Comparison of ENCODE assay signal across 22 cellular contexts in genomic region chr2:119934319-119934718, GRCh38.
DNase-seq lines count a peak whose midpoint lies in the region; ATAC-seq and TF ChIP-seq lines count a peak whose summit lies in the region.
"Had no signal": no experiment of that assay in that cellular context is flagged by ENCODE, and none has a peak within 500 bp of the region (broad histone marks: within the 10 kb centered on the region; RNA-seq: fewer than 3 reads in every experiment).

No MANE protein-coding gene starts in this region.

- no peaks in the 10 kb centered on the region for H3K27me3 Mint-ChIP-seq in activated T-cell treated with anti-CD3 and anti-CD28 coated beads, Interleukin-2, amount 50 U/mL, for 4 hours (ENCODE audit: low read depth)
- no peaks in the 10 kb centered on the region for H3K27me3 Mint-ChIP-seq in CD8-positive, alpha-beta memory T cell
- H3K27me3 Mint-ChIP-seq in effector memory CD8-positive, alpha-beta T cell, result no peaks in the 10 kb centered on the region
- H3K27me3 Mint-ChIP-seq in natural killer cell (ENCODE audit: low read depth in 2 of 2) (no peaks in the 10 kb centered on the region), osteocyte (ENCODE audit: unreplicated experiment) (no peaks in the 10 kb centered on the region)
- H3K27me3 Mint-ChIP-seq: CD4-positive, alpha-beta T cell had no signal

- DNase-seq in activated T-cell treated with anti-CD3 and anti-CD28 coated beads, Interleukin-2, amount 50 U/mL, for 4 hours, result no peak
- DNase-seq in activated T-cell treated with anti-CD3 and anti-CD28 coated beads, Interleukin-2, amount 50 U/mL, for 48 hours, result no peak
- DNase-seq in CD8-positive, alpha-beta memory T cell, result no peak
- no peak for DNase-seq in effector memory CD8-positive, alpha-beta T cell
- DNase-seq in natural killer cell (no peak), osteocyte (ENCODE audit: extremely low spot score, unreplicated experiment) (no peak), head of caudate nucleus (no peak)
- DNase-seq: CD4-positive, alpha-beta T cell; DMS 273 treated with DMSO at 0.1 percent for 48 hours; DMS79 treated with DMSO at 0.1 percent for 48 hours; GF-D8; KG1; MG63; NCI-H1105 treated with DMSO at 0.1 percent for 48 hours; NCI-H146; NCI-H2029; NCI-H446; NCI-H524 treated with DMSO at 0.1 percent for 48 hours; NCI-H774; SK-N-SH had no signal

- peak overlapping the region in 6 of 8 donors; percentile 13 to 87 (median 57) for H3K27ac Mint-ChIP-seq in CD8-positive, alpha-beta memory T cell
- peak overlapping the region; percentile 56 to 57 for H3K27ac Mint-ChIP-seq in effector memory CD8-positive, alpha-beta T cell
- H3K27ac Mint-ChIP-seq in natural killer cell (peak overlapping the region; percentile 83 to 97), osteocyte (ENCODE audit: unreplicated experiment) (no peak overlapping the region)
- H3K27ac Mint-ChIP-seq: CD4-positive, alpha-beta T cell had no signal

- H3K9me3 Mint-ChIP-seq in activated T-cell treated with anti-CD3 and anti-CD28 coated beads, Interleukin-2, amount 50 U/mL, for 4 hours, result no peaks in the 10 kb centered on the region
- peaks cover 0 to 2% (median 0%) of the 10 kb centered on the region in 5 donors for H3K9me3 Mint-ChIP-seq in CD8-positive, alpha-beta memory T cell
- H3K9me3 Mint-ChIP-seq in effector memory CD8-positive, alpha-beta T cell, result no peaks in the 10 kb centered on the region
- H3K9me3 Mint-ChIP-seq in natural killer cell (no peaks in the 10 kb centered on the region), osteocyte (ENCODE audit: unreplicated experiment) (no peaks in the 10 kb centered on the region)
- H3K9me3 Mint-ChIP-seq: CD4-positive, alpha-beta T cell had no signal

- CTCF ChIA-PET in CD8-positive, alpha-beta memory T cell (lab: Charles Lee), result no interaction called here

- peaks cover 53% of the 10 kb centered on the region for H3K4me1 Mint-ChIP-seq in activated T-cell treated with anti-CD3 and anti-CD28 coated beads, Interleukin-2, amount 50 U/mL, for 4 hours (ENCODE audit: low read depth)
- H3K4me1 Mint-ChIP-seq in CD8-positive, alpha-beta memory T cell, result peaks cover 51 to 80% (median 70%) of the 10 kb centered on the region in 3 donors
- peaks cover 25 to 44% of the 10 kb centered on the region in 2 donors for H3K4me1 Mint-ChIP-seq in effector memory CD8-positive, alpha-beta T cell (ENCODE audit: low read depth in 2 of 2)
- H3K4me1 Mint-ChIP-seq in natural killer cell (peaks cover 41 to 59% of the 10 kb centered on the region in 2 donors), osteocyte (ENCODE audit: unreplicated experiment) (no peaks in the 10 kb centered on the region)

- no peak overlapping the region for H3K27ac ChIP-seq in CD8-positive, alpha-beta memory T cell (ENCODE audit: low read depth, low read length)
- H3K27ac ChIP-seq: BLaER1 had no signal

- H3K4me3 Mint-ChIP-seq in activated T-cell treated with anti-CD3 and anti-CD28 coated beads, Interleukin-2, amount 50 U/mL, for 4 hours, result peak overlapping the region; percentile 21
- peak overlapping the region in 6 of 7 donors; percentile 61 to 88 (median 75) for H3K4me3 Mint-ChIP-seq in CD8-positive, alpha-beta memory T cell
- peak overlapping the region; percentile 28 to 93 for H3K4me3 Mint-ChIP-seq in effector memory CD8-positive, alpha-beta T cell
- peak overlapping the region; percentile 86 for H3K4me3 Mint-ChIP-seq in natural killer cell
- no peak overlapping the region for H3K4me3 Mint-ChIP-seq in osteocyte (ENCODE audit: unreplicated experiment)
- H3K4me3 Mint-ChIP-seq: CD4-positive, alpha-beta T cell had no signal

- TF ChIP-seq CTCF in natural killer cell (IDR thresholded peaks at IDR 0.05), result no peak
- TF ChIP-seq CTCF in osteocyte (IDR thresholded peaks at IDR 0.05), result no peak

- H3K36me3 Mint-ChIP-seq in activated T-cell treated with anti-CD3 and anti-CD28 coated beads, Interleukin-2, amount 50 U/mL, for 4 hours (ENCODE audit: insufficient read depth), result peaks cover 34% of the 10 kb centered on the region
- peaks cover 38 to 75% (median 44%) of the 10 kb centered on the region in 3 donors for H3K36me3 Mint-ChIP-seq in CD8-positive, alpha-beta memory T cell
- peaks cover 80% of the 10 kb centered on the region for H3K36me3 Mint-ChIP-seq in effector memory CD8-positive, alpha-beta T cell (ENCODE audit: insufficient read depth)
- H3K36me3 Mint-ChIP-seq in natural killer cell (peaks cover 29% of the 10 kb centered on the region), osteocyte (ENCODE audit: unreplicated experiment) (peaks cover 18% of the 10 kb centered on the region)

- H3K36me3 ChIP-seq in CD8-positive, alpha-beta memory T cell (ENCODE audit: insufficient read depth, low read length), result peaks cover 16% of the 10 kb centered on the region
- H3K36me3 ChIP-seq: MG63 had no signal

- ATAC-seq in activated T-cell treated with anti-CD3 and anti-CD28 coated beads, Interleukin-2, amount 50 U/mL, for 4 hours, result no peak
- no peak for ATAC-seq in effector memory CD8-positive, alpha-beta T cell (replicated peaks)
- ATAC-seq in natural killer cell, result no peak
- no peak for ATAC-seq in GM19395 (IDR thresholded peaks at IDR 0.05; ENCODE audit: unreplicated experiment)

- no peaks in the 10 kb centered on the region for H3K27me3 ChIP-seq in CD8-positive, alpha-beta memory T cell (ENCODE audit: insufficient read depth, low read length, poor library complexity, severe bottlenecking)
- H3K27me3 ChIP-seq: BLaER1, MG63 had no signal

- no peak overlapping the region for H3K4me3 ChIP-seq in CD8-positive, alpha-beta memory T cell (ENCODE audit: low read length)
- H3K4me3 ChIP-seq: BLaER1, MG63 had no signal

- POLR2A ChIA-PET in CD8-positive, alpha-beta memory T cell (lab: Charles Lee), result no interaction called here

- H3K4me1 ChIP-seq in CD8-positive, alpha-beta memory T cell (ENCODE audit: insufficient read depth, low read length), result peaks cover 35% of the 10 kb centered on the region
- H3K4me1 ChIP-seq: BLaER1 had no signal

- H3K9me3 ChIP-seq in CD8-positive, alpha-beta memory T cell (ENCODE audit: low read length), result no peaks in the 10 kb centered on the region
- H3K9me3 ChIP-seq: BLaER1, MG63, SK-N-SH had no signal

- intact Hi-C loops in natural killer cell (cut with micrococcal nuclease) (no loop called here), head of caudate nucleus (cut with DNase I) (no loop called here)
